1 cellular context compared by ENCODE assay signal in genomic region chr16:47538472-47538871, GRCh38.
TF ChIP-seq lines count a peak whose summit lies in the region.

No MANE protein-coding gene starts in this region.

TF ChIP-seq in HepG2, 621 proteins besides CTCF, POLR2A, EP300 and RAD21 (continued from another document and continues in another):
- TF ChIP-seq RBM22 (optimal IDR thresholded peaks at IDR 0.05; ENCODE audit: low read length) (no peak), RFX3 (CRISPR knock-in tag; IDR thresholded peaks at IDR 0.05) (no peak), ZNF274 (CRISPR knock-in tag; IDR thresholded peaks at IDR 0.05) (no peak), ZNF460 (CRISPR knock-in tag; IDR thresholded peaks at IDR 0.05; ENCODE audit: borderline replicate concordance) (peak; percentile 42; the same call in 1 of the 2 replicates), HNF1A (IDR thresholded peaks at IDR 0.05; ENCODE audit: low read depth) (peak; percentile 75; the same call in 1 of the 2 replicates), HNF1A (CRISPR knock-in tag; IDR thresholded peaks at IDR 0.05; ENCODE audit: borderline replicate concordance) (peak; percentile 86), BCL3 (CRISPR knock-in tag; IDR thresholded peaks at IDR 0.05) (no peak; the same call in 1 of the 2 replicates), FOXO1 (CRISPR knock-in tag; IDR thresholded peaks at IDR 0.05) (peak; percentile 95), ZBTB44 (CRISPR knock-in tag; IDR thresholded peaks at IDR 0.05) (no peak), ATF7 (IDR thresholded peaks at IDR 0.05) (no peak), ATF7 (CRISPR knock-in tag; IDR thresholded peaks at IDR 0.05) (peak; percentile 35; the same call in 1 of the 2 replicates), PHF21A (CRISPR knock-in tag; IDR thresholded peaks at IDR 0.05) (peak; percentile 96), MBD4 (IDR thresholded peaks at IDR 0.05; ENCODE audit: borderline replicate concordance, low read length) (peak; percentile 78; the same call in 1 of the 2 replicates), BCLAF1 (IDR thresholded peaks at IDR 0.05) (no peak), RXRA (CRISPR knock-in tag; IDR thresholded peaks at IDR 0.05) (peak; percentile 67; the same call in 1 of the 2 replicates), ZNF557 (CRISPR knock-in tag; IDR thresholded peaks at IDR 0.05) (no peak), SMARCC2 (IDR thresholded peaks at IDR 0.05) (no peak), ZBTB1 (CRISPR knock-in tag; IDR thresholded peaks at IDR 0.05; ENCODE audit: borderline replicate concordance) (no peak), ZNF775 (CRISPR knock-in tag; IDR thresholded peaks at IDR 0.05; ENCODE audit: borderline replicate concordance) (no peak), PATZ1 (CRISPR knock-in tag; IDR thresholded peaks at IDR 0.05) (peak; percentile 94), ZBTB25 (CRISPR knock-in tag; IDR thresholded peaks at IDR 0.05) (no peak; the same call in 1 of the 2 replicates), CREBL2 (CRISPR knock-in tag; IDR thresholded peaks at IDR 0.05; ENCODE audit: borderline replicate concordance) (no peak), ZNF382 (CRISPR knock-in tag; IDR thresholded peaks at IDR 0.05; ENCODE audit: borderline replicate concordance) (no peak), XBP1 (CRISPR knock-in tag; IDR thresholded peaks at IDR 0.05) (no peak), ZBED4 (CRISPR knock-in tag; IDR thresholded peaks at IDR 0.05; ENCODE audit: borderline replicate concordance) (peak; percentile 64; the same call in 1 of the 2 replicates), NFAT5 (CRISPR knock-in tag; IDR thresholded peaks at IDR 0.05) (no peak), IRF1 (CRISPR knock-in tag; IDR thresholded peaks at IDR 0.05; ENCODE audit: low read depth) (no peak)
